ENCODE assay signal across 17 cellular contexts in genomic region chr2:240505946-240506345, GRCh38. TPM values are rescaled to one million over a fixed set of nuclear protein-coding genes. Genes with fewer than 3 reads are reported as not detected.
A peak's percentile ranks its signal among the peaks of the same experiment; 100 is the strongest.
DNase-seq lines count a peak whose midpoint lies in the region; ATAC-seq and TF ChIP-seq lines count a peak whose summit lies in the region.
"Had no signal": no experiment of that assay in that cellular context is flagged by ENCODE, and none has a peak within 500 bp of the region (broad histone marks: within the 10 kb centered on the region; RNA-seq: fewer than 3 reads in every experiment).

No MANE protein-coding gene starts in this region.

- H3T11ph ChIP-seq in H9 (ENCODE audit: low read length) = no peak overlapping the region

- H3K27me3 ChIP-seq in H9 (ENCODE audit: insufficient read depth, low read length) = no peaks in the 10 kb centered on the region
- no peaks in the 10 kb centered on the region for H3K27me3 ChIP-seq in sigmoid colon

- H3K9ac ChIP-seq in H9 (ENCODE audit: extremely low read depth, insufficient read length, low read length) = no peak overlapping the region

- no peak overlapping the region for H3K56ac ChIP-seq in H9 (ENCODE audit: insufficient read length, low read depth, low read length)

- TF ChIP-seq CTCF in H9 (conservative IDR thresholded peaks at IDR 0.05) (no peak), sigmoid colon (IDR thresholded peaks at IDR 0.05) (no peak)

- H2BK120ac ChIP-seq in H9 (ENCODE audit: low read depth, low read length, poor library complexity, severe bottlenecking) = no peak overlapping the region

- peak; percentile 54 for DNase-seq in activated effector memory CD4-positive, alpha-beta T cell treated with anti-CD3 and anti-CD28 coated beads, Interleukin-2, amount 50 U/mL, for 16 hours
- DNase-seq in activated effector memory CD4-positive, alpha-beta T cell treated with Interleukin-2 at 50 U/mL for 16 hours = no peak
- DNase-seq in H9 (peak; percentile 8), left lobe of liver (ENCODE audit: low spot score) (peak; percentile 35), sigmoid colon (peak; percentile 64), DMS153 treated with DMSO at 0.1 percent for 48 hours (lab: John Stamatoyannopoulos, UW; ENCODE audit: unreplicated experiment) (no peak), erythroblast (lab: John Stamatoyannopoulos, UW) (no peak)
- DNase-seq: IMR-90, Karpas-422, MM.1S, NCI-H1092 treated with DMSO at 0.1 percent for 48 hours, NCI-H2107, NCI-H2227 treated with DMSO at 0.1 percent for 48 hours, NCI-H524, PC-9 had no signal

- H3K27ac Mint-ChIP-seq in H9 = no peak overlapping the region

- TF ChIP-seq POLR2A in sigmoid colon (IDR thresholded peaks at IDR 0.05) (no peak), erythroblast (IDR thresholded peaks at IDR 0.05; ENCODE audit: low read length) (no peak)

- no peak overlapping the region for H3K4ac ChIP-seq in H9 (ENCODE audit: low read depth, low read length)

- H3K14ac ChIP-seq in H9 (ENCODE audit: insufficient read depth, low read length) = no peak overlapping the region

- H3K9me3 Mint-ChIP-seq in H9 = 0 out of 5 replicates have a peak, but pooled peaks cover 0 to 2% of the 10 kb centered on the region in 2 experiments

- H3K23ac ChIP-seq in H9 (ENCODE audit: insufficient read length, low read depth, low read length) = no peak overlapping the region

- H3K36me3 ChIP-seq in sigmoid colon = peaks cover 0 to 3% (median 0%) of the 10 kb centered on the region in 4 donors

- no peak overlapping the region for H3K4me3 Mint-ChIP-seq in H9

- H3K18ac ChIP-seq in H9 (ENCODE audit: insufficient read length, low read depth, low read length) = no peak overlapping the region

- no peak overlapping the region for H4K8ac ChIP-seq in H9 (replicated peaks; ENCODE audit: insufficient read length, low read depth, low read length)

- no peak for ATAC-seq in left lobe of liver
- ATAC-seq in HG03342 (IDR thresholded peaks at IDR 0.05; ENCODE audit: unreplicated experiment) = no peak

- no peak overlapping the region for H2BK15ac ChIP-seq in H9 (ENCODE audit: low read depth, low read length)

- no peak overlapping the region for H3K4me3 ChIP-seq in sigmoid colon
- H3K4me3 ChIP-seq: PC-9 had no signal

- H4K20me1 ChIP-seq in H9 (ENCODE audit: control insufficient read depth, insufficient read depth, insufficient read length) = no peaks in the 10 kb centered on the region

- H3K4me1 Mint-ChIP-seq in H9 = no peaks in the 10 kb centered on the region

- H3K79me1 ChIP-seq in H9 (ENCODE audit: insufficient read depth, low read depth, low read length, poor library complexity, severe bottlenecking) = no peaks in the 10 kb centered on the region

- no peaks in the 10 kb centered on the region for H3K23me2 ChIP-seq in H9 (ENCODE audit: insufficient read length, low read depth, low read length, poor library complexity, severe bottlenecking)

- H2BK20ac ChIP-seq in H9 (ENCODE audit: low read depth, low read length, poor library complexity, severe bottlenecking) = no peak overlapping the region

- H3K4me1 ChIP-seq in H9 (ENCODE audit: insufficient read depth, low read length) (no peaks in the 10 kb centered on the region), sigmoid colon (no peaks in the 10 kb centered on the region)

- intact Hi-C loops in sigmoid colon (cut with DNase I) = no loop called here

- H2BK5ac ChIP-seq in H9 (ENCODE audit: insufficient read length, low read length) = no peak overlapping the region

- no peak overlapping the region for H3K4me2 ChIP-seq in H9 (ENCODE audit: insufficient read depth, insufficient read length, low read length)
- H3K4me2 ChIP-seq: PC-9 had no signal

- no peak overlapping the region for H2AK5ac ChIP-seq in H9 (ENCODE audit: insufficient read length, low read length)

- peaks cover 3% of the 10 kb centered on the region for H3K27me3 Mint-ChIP-seq in H9 (ENCODE audit: low read depth)

- no peak overlapping the region for H2BK12ac ChIP-seq in H9 (ENCODE audit: insufficient read length, low read depth, low read length)

- no peak overlapping the region for H3K27ac ChIP-seq in H9 (ENCODE audit: insufficient read length, low read depth, low read length)
- H3K27ac ChIP-seq in sigmoid colon = no peak overlapping the region
- H3K27ac ChIP-seq: C4-2B, PC-9 had no signal

- no peaks in the 10 kb centered on the region for H3K36me3 Mint-ChIP-seq in H9 (ENCODE audit: insufficient read depth in 1 of 3, low read depth in 3 of 3)

- no peak overlapping the region for H2AFZ ChIP-seq in H9 (ENCODE audit: low read length)
- H2AFZ ChIP-seq: PC-9 had no signal

- H4K5ac ChIP-seq in H9 (ENCODE audit: insufficient read length, low read depth, low read length) = no peak overlapping the region

- no peak overlapping the region for H4K91ac ChIP-seq in H9 (ENCODE audit: insufficient read length, low read depth, low read length)

- TF ChIP-seq EP300 in sigmoid colon (IDR thresholded peaks at IDR 0.05) = no peak

- H3K79me2 ChIP-seq in H9 (ENCODE audit: insufficient read depth, low read length) = no peaks in the 10 kb centered on the region

- no CpG with 5 or more reads among the region's 15 CpGs for WGBS in H9 (ENCODE audit: extremely low coverage, insufficient read length, low lambda C conversion rate)
- 88 to 89% methylated on average over 15 of the region's 15 CpGs for WGBS in sigmoid colon, 2 donors

- no peaks in the 10 kb centered on the region for H3K9me3 ChIP-seq in H9 (ENCODE audit: control insufficient read depth, low read depth, low read length)
- no peaks in the 10 kb centered on the region for H3K9me3 ChIP-seq in sigmoid colon

RNA-seq across cellular contexts. Expression of gene ANKMY1, which starts 51.8 kb away (rescaled TPM):
- total RNA-seq in H9 (2021) = 8.6 and 13.7 TPM in 2 replicates
- 13.1 TPM for total RNA-seq in left lobe of liver
- 10 to 100 TPM in 2 of 4 donors, 1 to 10 TPM in 2; 6.7 to 14.0 (median 9.6) TPM for total RNA-seq in sigmoid colon
- 1 to 10 TPM; 3.6 to 9.4 (median 3.9) TPM for polyA plus RNA-seq in sigmoid colon

RNA-seq across cellular contexts. Expression of gene DUSP28, which starts 54.2 kb away (rescaled TPM):
- total RNA-seq in H9 (2021) (1.6 and 2.9 TPM in 2 replicates), left lobe of liver (2.0 TPM), sigmoid colon (10 to 100 TPM in 1 of 4 donors, 1 to 10 TPM in 3; 4.6 to 10.2 (median 7.6) TPM)
- 1 to 10 TPM; 5.0 to 5.4 (median 5.1) TPM for polyA plus RNA-seq in sigmoid colon

Comparison
In these comparisons a context has a peak if more than half of its experiments do, and no peak if none do; other contexts are left out.
1. DNase-seq: peak in activated effector memory CD4-positive, alpha-beta T cell treated with anti-CD3 and anti-CD28 coated beads, Interleukin-2, amount 50 U/mL, for 16 hours (single experiment), H9 (single experiment), left lobe of liver (single experiment) and sigmoid colon (single experiment); none in activated effector memory CD4-positive, alpha-beta T cell treated with Interleukin-2 at 50 U/mL for 16 hours (single experiment), DMS153 treated with DMSO at 0.1 percent for 48 hours (single experiment) and erythroblast (0 of 2).